In the genomic region with DNA sequence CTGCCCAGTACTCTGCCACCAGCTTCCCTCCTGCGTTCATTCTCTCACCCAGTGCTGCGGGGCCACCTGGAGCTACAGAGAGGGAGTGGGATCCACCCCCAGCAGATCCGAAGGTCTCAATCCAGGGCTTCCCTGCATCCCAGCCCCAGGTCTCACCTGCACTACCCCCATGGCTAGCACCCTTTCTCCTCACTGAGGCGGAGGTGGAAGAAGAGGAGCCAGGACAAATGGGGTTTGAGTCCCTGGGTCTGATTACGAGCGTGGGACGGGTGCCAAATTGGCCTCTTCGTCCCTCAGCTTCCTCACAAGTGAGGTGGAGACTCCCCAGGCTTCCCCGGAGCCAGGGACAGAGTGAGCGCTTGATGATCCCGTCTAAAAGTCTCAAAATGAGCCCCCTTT, we compare ENCODE assay signal across 9 cellular contexts.
DNase-seq lines count a peak whose midpoint lies in the region; ATAC-seq, FAIRE-seq and TF ChIP-seq lines count a peak whose summit lies in the region.
"Had no signal": no experiment of that assay in that cellular context is flagged by ENCODE, and none has a peak within 500 bp of the region (broad histone marks: within the 10 kb centered on the region; RNA-seq: fewer than 3 reads in every experiment).

No MANE protein-coding gene starts in this region.

- intact Hi-C loops in CD8-positive, alpha-beta T cell (cut with DNase I, micrococcal nuclease), result loop anchor here (2.0 to 5.0 kb wide), 3 partner anchors 96 to 297 kb away; a partner anchor contains a TSS
- intact Hi-C loops in testis (cut with DNase I; ENCODE audit: low total_unique reads), result no loop called here

- H2BK12ac ChIP-seq in H1 (ENCODE audit: low read depth, low read length), result peak overlapping the region; percentile 43; the same call in 1 of the 2 replicates

- H3K23me2 ChIP-seq in H1 (ENCODE audit: low read depth, low read length), result peaks cover 12% of the 10 kb centered on the region; the same call in 1 of the 2 replicates

- H3K4me1 ChIP-seq in CD8-positive, alpha-beta T cell (ENCODE audit: insufficient read depth, low read length), result peaks cover 18% of the 10 kb centered on the region
- H3K4me1 ChIP-seq in H1 (replicated peaks in 1 of 4; ENCODE audit: control insufficient read depth in 3 of 4, insufficient read depth in 4 of 4, low read length in 3 of 4) (peaks cover 21 to 50% (median 31%) of the 10 kb centered on the region in 4 experiments), neural progenitor cell (peaks cover 51% of the 10 kb centered on the region), testis (peaks cover 31% of the 10 kb centered on the region)

- H3F3A ChIP-seq in neural progenitor cell (ENCODE audit: low read depth), result peaks cover 62% of the 10 kb centered on the region

- no peak overlapping the region for H3K27ac ChIP-seq in CD8-positive, alpha-beta T cell (ENCODE audit: low read depth, low read length)
- no peak overlapping the region for H3K27ac ChIP-seq in H1 (ENCODE audit: low read depth, low read length)
- H3K27ac ChIP-seq in neural progenitor cell, result no peak overlapping the region
- no peak overlapping the region for H3K27ac ChIP-seq in testis

- ATAC-seq in CD8-positive, alpha-beta T cell, result no peak
- no peak for ATAC-seq in GM18870 (IDR thresholded peaks at IDR 0.05; ENCODE audit: unreplicated experiment)

- 3% methylated on average over 9 of the region's 11 CpGs; no CpG with 5 or more reads in 1 of the 2 experiments for WGBS in H1 (ENCODE audit: extremely low coverage in 1 of 2, insufficient coverage in 1 of 2, insufficient read length in 1 of 2, insufficient replicate concordance in 2 of 2, low coverage in 1 of 2, low lambda C conversion rate in 2 of 2, missing lambda C conversion rate in 1 of 2), 2 experiments
- 16% methylated on average over 9 to 11 of the region's 11 CpGs for WGBS in testis, 2 donors

- H2BK5ac ChIP-seq in H1 (ENCODE audit: low read depth, low read length), result no peak overlapping the region; the same call in 1 of the 2 replicates

- H2AK5ac ChIP-seq in H1 (ENCODE audit: low read depth, low read length), result no peak overlapping the region

- H4K8ac ChIP-seq in H1 (ENCODE audit: extremely low read depth, insufficient read depth, low read length), result peak overlapping the region; percentile 90; the same call in 1 of the 2 replicates

- TF ChIP-seq EP300 in H1 (IDR thresholded peaks at IDR 0.05; ENCODE audit: borderline replicate concordance in 1 of 2, low read depth in 2 of 2, low read length in 2 of 2), result no peak

- CTCF ChIA-PET in CD8-positive, alpha-beta T cell (lab: Charles Lee), result interaction anchor here (0.9 to 1.0 kb wide), 2 partner anchors 77 to 701 kb away, joined by 3 to 4 read pairs; no protein-coding TSS in a partner anchor
- CTCF ChIA-PET in H1 (lab: Charles Lee; ENCODE audit: partially characterized antibody), result interaction anchor here (0.5 to 2.5 kb wide), 8 partner anchors 8 to 199 kb away, joined by 3 to 10 read pairs (median 4); no protein-coding TSS in a partner anchor

- peaks cover 5% of the 10 kb centered on the region; the same call in 1 of the 2 replicates for H3K79me1 ChIP-seq in H1 (ENCODE audit: low read depth, low read length)

- no peak overlapping the region for H3K23ac ChIP-seq in H1 (ENCODE audit: insufficient read length)

- H3K9ac ChIP-seq in H1 (replicated peaks in 1 of 4; ENCODE audit: extremely low read depth in 1 of 4, low read depth in 3 of 4, low read length in 3 of 4), result peak overlapping the region in 3 of 4 experiments; percentile 59 to 83 (median 82); a peak in 6 of 7 replicates
- H3K9ac ChIP-seq in neural progenitor cell, result no peak overlapping the region

- POLR2A ChIA-PET in CD8-positive, alpha-beta T cell (lab: Charles Lee), result no interaction called here
- POLR2A ChIA-PET in H1 (lab: Charles Lee; ENCODE audit: partially characterized antibody), result interaction anchor here (0.6 to 2.6 kb wide), 14 partner anchors 9 to 421 kb away, joined by 3 to 10 read pairs (median 5); a partner anchor contains a TSS

- H3K4me3 ChIP-seq in CD8-positive, alpha-beta T cell (ENCODE audit: low read depth, low read length), result peak overlapping the region; percentile 86
- peak overlapping the region; percentile 62; the same call in 1 of the 2 replicates for H3K4me3 ChIP-seq in MG63
- peak overlapping the region; percentile 75 to 97 (median 83) for H3K4me3 ChIP-seq in H1 (ENCODE audit: extremely low read depth in 1 of 4, insufficient read depth in 2 of 4, low read depth in 3 of 4, low read length in 4 of 4)
- peak overlapping the region; percentile 72 for H3K4me3 ChIP-seq in neural progenitor cell
- peak overlapping the region in 1 of 2 donors; percentile 63 for H3K4me3 ChIP-seq in testis

- H3K79me2 ChIP-seq in H1 (ENCODE audit: control insufficient read depth in 1 of 2, insufficient read depth in 2 of 2, low read length in 2 of 2), result peaks cover 5 to 39% of the 10 kb centered on the region in 2 experiments; a peak in 3 of 4 replicates
- H3K79me2 ChIP-seq in neural progenitor cell (ENCODE audit: low read depth), result peaks cover 17% of the 10 kb centered on the region

- TF ChIP-seq RAD21 in H1 (IDR thresholded peaks at IDR 0.05 in 1 of 2, conservative IDR thresholded peaks at IDR 0.05 in 1 of 2; ENCODE audit: low read depth in 2 of 2, low read length in 2 of 2), result no peak

- H2BK20ac ChIP-seq in H1 (ENCODE audit: low read length), result no peak overlapping the region

- peak overlapping the region; percentile 85 for H3K18ac ChIP-seq in H1 (ENCODE audit: extremely low read depth, low read length)

- peaks cover 9% of the 10 kb centered on the region for H3K27me3 ChIP-seq in CD8-positive, alpha-beta T cell (ENCODE audit: insufficient read depth, low read length)
- H3K27me3 ChIP-seq in MG63 (no peaks in the 10 kb centered on the region), H1 (replicated peaks in 1 of 4; ENCODE audit: control insufficient read depth in 3 of 4, extremely low read depth in 1 of 4, insufficient read depth in 3 of 4, low read length in 3 of 4) (peaks cover 0 to 2% (median 0%) of the 10 kb centered on the region in 4 experiments; a peak in 2 of 7 replicates), neural progenitor cell (peaks cover 32% of the 10 kb centered on the region), testis (no peaks in the 10 kb centered on the region)

- TF ChIP-seq POLR2A in H1 (IDR thresholded peaks at IDR 0.05; ENCODE audit: control extremely low read depth in 1 of 2, low read depth in 2 of 2, low read length in 2 of 2), result no peak
- no peak for TF ChIP-seq POLR2A in testis (IDR thresholded peaks at IDR 0.05)

- peaks cover 26% of the 10 kb centered on the region for H3K27me3 Mint-ChIP-seq in CD8-positive, alpha-beta T cell (ENCODE audit: low read depth)
- peaks cover 19% of the 10 kb centered on the region for H3K27me3 Mint-ChIP-seq in neural progenitor cell (ENCODE audit: insufficient read depth, low read depth)

- H2AFZ ChIP-seq in H1 (ENCODE audit: low read length) (no peak overlapping the region), neural progenitor cell (replicated peaks) (no peak overlapping the region)

- no peaks in the 10 kb centered on the region for H3K9me3 Mint-ChIP-seq in CD8-positive, alpha-beta T cell
- H3K9me3 Mint-ChIP-seq in neural progenitor cell, result no peaks in the 10 kb centered on the region

- peak overlapping the region; percentile 85 for H3K4me3 Mint-ChIP-seq in CD8-positive, alpha-beta T cell
- peak overlapping the region; percentile 88 for H3K4me3 Mint-ChIP-seq in neural progenitor cell

- no peak overlapping the region for H4K5ac ChIP-seq in H1 (ENCODE audit: insufficient read length, low read depth, low read length)

- peaks cover 3% of the 10 kb centered on the region for H3K36me3 Mint-ChIP-seq in CD8-positive, alpha-beta T cell
- no peaks in the 10 kb centered on the region for H3K36me3 Mint-ChIP-seq in neural progenitor cell

- no peak for DNase-seq in CD8-positive, alpha-beta T cell
- DNase-seq in MG63, result no peak
- DNase-seq in H1 (ENCODE audit: low read depth in 1 of 2, low spot score in 2 of 2), result no peak
- DNase-seq in neural progenitor cell (ENCODE audit: low spot score), result no peak
- DNase-seq in testis, result no peak
- DNase-seq in UCSD-AML1 (lab: John Stamatoyannopoulos, UW; ENCODE audit: unreplicated experiment), result no peak
- DNase-seq in SK-N-DZ (ENCODE audit: low spot score), result no peak
- DNase-seq: IMR-90 had no signal

- H3K36me3 ChIP-seq in CD8-positive, alpha-beta T cell (ENCODE audit: insufficient read depth, low read length), result no peaks in the 10 kb centered on the region
- H3K36me3 ChIP-seq in MG63 (no peaks in the 10 kb centered on the region), H1 (ENCODE audit: control insufficient read depth in 2 of 4, insufficient read depth in 4 of 4, low read length in 3 of 4) (no peaks in the 10 kb centered on the region), neural progenitor cell (no peaks in the 10 kb centered on the region), testis (ENCODE audit: low read depth, missing control alignments) (no peaks in the 10 kb centered on the region)

- peak overlapping the region; percentile 52 for H3K27ac Mint-ChIP-seq in CD8-positive, alpha-beta T cell
- peak overlapping the region; percentile 30 for H3K27ac Mint-ChIP-seq in neural progenitor cell

- H3K4ac ChIP-seq in H1 (replicated peaks; ENCODE audit: insufficient read length, low read depth, low read length), result peak overlapping the region; percentile 49

- peak overlapping the region; percentile 84 to 97 for H3K4me2 ChIP-seq in H1 (ENCODE audit: insufficient read depth in 1 of 2, low read depth in 2 of 2, low read length in 2 of 2)
- H3K4me2 ChIP-seq in neural progenitor cell, result peak overlapping the region; percentile 90

- H4K20me1 ChIP-seq in H1 (replicated peaks in 1 of 2; ENCODE audit: control insufficient read depth in 1 of 2, insufficient read depth in 2 of 2, low read length in 2 of 2) (peaks cover 10 to 18% of the 10 kb centered on the region in 2 experiments), neural progenitor cell (ENCODE audit: low read depth) (peaks cover 50% of the 10 kb centered on the region)

- H3K56ac ChIP-seq in H1 (replicated peaks; ENCODE audit: insufficient read length, low read depth, low read length), result peak overlapping the region; percentile 43

- no peak overlapping the region for H2BK120ac ChIP-seq in H1 (replicated peaks; ENCODE audit: low read depth, low read length)

- peaks cover 19% of the 10 kb centered on the region for H3K4me1 Mint-ChIP-seq in CD8-positive, alpha-beta T cell (ENCODE audit: low read depth)
- H3K4me1 Mint-ChIP-seq in neural progenitor cell, result peaks cover 60% of the 10 kb centered on the region

- no peak overlapping the region; the same call in 1 of the 2 replicates for H2BK15ac ChIP-seq in H1 (ENCODE audit: low read length)

- no peaks in the 10 kb centered on the region for H3K9me3 ChIP-seq in CD8-positive, alpha-beta T cell (ENCODE audit: low read length)
- H3K9me3 ChIP-seq in MG63 (no peaks in the 10 kb centered on the region; the same call in 1 of the 2 replicates), H1 (ENCODE audit: insufficient read depth in 2 of 2, low read depth in 1 of 2, low read length in 1 of 2) (no peaks in the 10 kb centered on the region), neural progenitor cell (ENCODE audit: low read depth) (no peaks in the 10 kb centered on the region), testis (no peaks in the 10 kb centered on the region)

- FAIRE-seq in H1 (lab: Jason Lieb, UNC), result no peak

- no peak overlapping the region for H3K14ac ChIP-seq in H1 (ENCODE audit: insufficient read length)

- H4K91ac ChIP-seq in H1 (replicated peaks; ENCODE audit: insufficient read length, low read length), result no peak overlapping the region

- no peak for TF ChIP-seq CTCF in CD8-positive, alpha-beta T cell (IDR thresholded peaks at IDR 0.05)
- TF ChIP-seq CTCF in H1 (IDR thresholded peaks at IDR 0.05; ENCODE audit: control extremely low read depth in 1 of 3, insufficient read depth in 1 of 3, low read depth in 1 of 3, low read length in 3 of 3), result no peak
- no peak for TF ChIP-seq CTCF in neural progenitor cell (IDR thresholded peaks at IDR 0.05)
- TF ChIP-seq CTCF in testis (IDR thresholded peaks at IDR 0.05), result no peak
